In the genomic region with DNA sequence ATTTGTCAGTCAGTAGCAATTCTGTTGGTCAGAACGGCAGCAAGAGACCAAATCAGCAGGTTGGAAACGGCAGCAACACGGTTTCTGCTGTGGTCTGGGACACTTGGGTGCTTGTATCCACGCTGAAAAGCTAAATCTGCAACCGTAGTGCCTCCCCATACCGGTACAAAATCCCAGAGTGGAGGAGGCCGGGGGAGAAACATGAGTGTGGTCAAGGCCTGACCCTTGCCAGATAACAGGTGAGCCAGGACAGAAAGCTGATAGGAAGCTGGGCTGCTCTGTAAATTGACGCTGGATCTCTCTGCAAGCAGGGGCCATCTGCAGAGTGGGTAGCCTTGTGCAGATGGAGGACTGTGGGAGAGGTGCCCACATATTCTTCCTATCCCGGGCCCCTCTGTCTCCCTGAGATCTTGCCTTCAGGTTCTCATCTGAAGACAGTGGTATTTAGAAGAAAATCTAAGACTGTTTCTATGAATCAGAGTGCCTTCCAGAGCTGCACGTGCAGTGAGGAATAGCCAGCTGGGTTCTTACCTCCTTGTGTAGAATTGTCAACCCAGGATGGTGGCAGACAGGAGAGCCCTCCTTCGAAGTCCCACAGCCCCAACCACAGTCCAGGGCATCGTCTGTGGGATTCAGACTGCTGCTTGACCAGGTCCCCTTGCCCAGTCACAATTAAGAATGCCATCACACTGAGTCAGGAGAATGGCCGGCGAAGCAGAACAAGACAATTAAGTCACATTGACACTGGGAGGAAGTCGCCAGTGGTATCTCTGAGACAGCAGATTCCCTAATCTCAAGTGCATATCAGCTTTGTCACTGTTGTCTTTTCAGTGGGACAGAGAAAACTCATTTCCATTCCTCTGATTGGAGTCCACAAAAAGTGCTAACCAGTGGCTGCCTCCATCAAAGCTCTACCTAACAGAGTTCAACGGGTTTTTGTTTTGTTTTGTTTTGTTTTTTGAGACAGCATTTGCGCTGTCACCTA, we compare ENCODE assay signal across 8 cellular contexts.
DNase-seq lines count a peak whose midpoint lies in the region; ATAC-seq, FAIRE-seq and TF ChIP-seq lines count a peak whose summit lies in the region.

No MANE protein-coding gene starts in this region.

- peak; percentile 88 for TF ChIP-seq EP300 in K562 (IDR thresholded peaks at IDR 0.05; ENCODE audit: low read length)

- no peaks in the 10 kb centered on the region for H3K79me2 ChIP-seq in K562 (ENCODE audit: control insufficient read depth, insufficient read depth, low read length)

- H3K9ac ChIP-seq in HUES48 (ENCODE audit: low read depth, low read length) (no peak overlapping the region), K562 (ENCODE audit: insufficient read depth in 1 of 2, low read depth in 2 of 2, low read length in 2 of 2) (peak overlapping the region in 1 of 2 experiments; percentile 54; a peak in 1 of 4 replicates), rectal smooth muscle tissue (ENCODE audit: low read length) (no peak overlapping the region)

- H3K9me1 ChIP-seq in K562 (ENCODE audit: control insufficient read depth, insufficient read depth, low read length), result no peaks in the 10 kb centered on the region

- in situ Hi-C loops in K562 (cut with MboI), result no loop called here

- H3K27ac ChIP-seq in HUES48 (ENCODE audit: low read depth, low read length) (peak overlapping the region; percentile 39), K562 (ENCODE audit: extremely low read depth, low read depth, low read length) (peak overlapping the region; percentile 27; the same call in 2 of the 3 replicates), rectal smooth muscle tissue (ENCODE audit: low read depth, low read length) (no peak overlapping the region)

- H3K27me3 ChIP-seq in HUES48 (ENCODE audit: control insufficient read depth, insufficient read depth, low read length) (no peaks in the 10 kb centered on the region), K562 (ENCODE audit: control insufficient read depth in 2 of 2, insufficient read depth in 2 of 2, low read length in 2 of 2) (peaks cover 0 to 9% of the 10 kb centered on the region in 2 experiments; a peak in 1 of 5 replicates), rectal smooth muscle tissue (ENCODE audit: control insufficient read depth, insufficient read depth, low read length) (no peaks in the 10 kb centered on the region)

- intact Hi-C loops in K562 (cut with micrococcal nuclease), result no loop called here

- H3K4me1 ChIP-seq in HUES48 (ENCODE audit: control insufficient read depth, insufficient read depth, low read length), result no peaks in the 10 kb centered on the region
- peaks cover 7 to 18% of the 10 kb centered on the region in 2 experiments; a peak in 3 of 5 replicates for H3K4me1 ChIP-seq in K562 (replicated peaks in 1 of 2; ENCODE audit: control insufficient read depth in 2 of 2, insufficient read depth in 2 of 2, low read length in 2 of 2)
- no peaks in the 10 kb centered on the region for H3K4me1 ChIP-seq in rectal smooth muscle tissue (ENCODE audit: control insufficient read depth, insufficient read depth, low read length)

- 1% methylated on average over 17 of the region's 17 CpGs for WGBS in K562 (ENCODE audit: insufficient coverage, low coverage, missing lambda C conversion rate)

- peak overlapping the region; percentile 58 for H3K4me2 ChIP-seq in K562 (ENCODE audit: insufficient read depth, low read length)

- TF ChIP-seq POLR2A in K562 (conservative IDR thresholded peaks at IDR 0.05), result no peak

- CTCF ChIA-PET in K562 (lab: Yijun Ruan, JAX; ENCODE audit: low intra/inter-chr PET ratio), result no interaction called here

- H3K9me3 ChIP-seq in HUES48 (ENCODE audit: control insufficient read depth, insufficient read depth, low read length) (no peaks in the 10 kb centered on the region; the same call in 1 of the 2 replicates), K562 (replicated peaks; ENCODE audit: control insufficient read depth, insufficient read depth, low read depth, low read length) (no peaks in the 10 kb centered on the region)

- no peak for TF ChIP-seq RAD21 in K562 (CRISPR knock-in tag; conservative IDR thresholded peaks at IDR 0.05 in 1 of 2, IDR thresholded peaks at IDR 0.05 in 1 of 2)

- ATAC-seq in GM18511 (IDR thresholded peaks at IDR 0.05; ENCODE audit: unreplicated experiment) (peak; percentile 63), K562 (peak; percentile 90), HG02588 (IDR thresholded peaks at IDR 0.05; ENCODE audit: unreplicated experiment) (no peak), HG03469 (IDR thresholded peaks at IDR 0.05; ENCODE audit: unreplicated experiment) (no peak)

- FAIRE-seq in K562 (lab: Jason Lieb, UNC), result peak; percentile 78

- H4K20me1 ChIP-seq in K562 (replicated peaks; ENCODE audit: control insufficient read depth, insufficient read depth, low read length), result no peaks in the 10 kb centered on the region

- H3K36me3 ChIP-seq in HUES48 (ENCODE audit: control insufficient read depth, insufficient read depth, low read length) (no peaks in the 10 kb centered on the region), K562 (ENCODE audit: control insufficient read depth, insufficient read depth, low read length) (no peaks in the 10 kb centered on the region), rectal smooth muscle tissue (ENCODE audit: control insufficient read depth, insufficient read depth, low read length) (no peaks in the 10 kb centered on the region)

- TF ChIP-seq CTCF in K562 (IDR thresholded peaks at IDR 0.05 in 2 of 3, conservative IDR thresholded peaks at IDR 0.05 in 1 of 3; ENCODE audit: insufficient read depth in 2 of 3, low read depth in 1 of 3, low read length in 3 of 3), result no peak

- POLR2A ChIA-PET in K562 (lab: Yijun Ruan, JAX), result interaction anchor here (0.5 to 1.7 kb wide), 5 partner anchors 9 to 377 kb away, joined by 3 to 10 read pairs (median 3); no protein-coding TSS in a partner anchor

- H2AFZ ChIP-seq in K562 (ENCODE audit: low read depth, low read length), result peak overlapping the region; percentile 52

- BruUV-seq in K562 (replicated peaks; lab: Mats Ljungman, UMichigan), result TSS peak; percentile 57

- H3K4me3 ChIP-seq in HUES48 (ENCODE audit: low read depth, low read length) (no peak overlapping the region), K562 (no peak overlapping the region), rectal smooth muscle tissue (ENCODE audit: low read length) (peak overlapping the region; percentile 16)

- DNase-seq in K562 (ENCODE audit: extremely low read depth in 1 of 4, low spot score in 3 of 4), result peak in 2 of 4 experiments; percentile 64
- DNase-seq in NCI-H2196 treated with DMSO at 0.1 percent for 48 hours (lab: John Stamatoyannopoulos, UW; ENCODE audit: unreplicated experiment), result no peak
- DNase-seq in DMS114 treated with DMSO at 0.1 percent for 48 hours (lab: John Stamatoyannopoulos, UW; ENCODE audit: unreplicated experiment), result no peak

TF ChIP-seq in K562, 482 proteins besides CTCF, POLR2A, EP300 and RAD21 (continues in another document):
- peak; percentile 64 for TF ChIP-seq CTBP1 (IDR thresholded peaks at IDR 0.05; ENCODE audit: borderline replicate concordance)
- TF ChIP-seq NFE2 (IDR thresholded peaks at IDR 0.05; ENCODE audit: low read depth), result peak; percentile 99
- TF ChIP-seq MEIS2 (IDR thresholded peaks at IDR 0.05; ENCODE audit: partially characterized antibody), result peak; percentile 34
- peak; percentile 90 for TF ChIP-seq ARID1B (IDR thresholded peaks at IDR 0.05)
- no peak for TF ChIP-seq FOXA1 (IDR thresholded peaks at IDR 0.05; ENCODE audit: borderline replicate concordance)
- TF ChIP-seq SMARCA4 (IDR thresholded peaks at IDR 0.05), result peak; percentile 91
- TF ChIP-seq, protein P1, sequence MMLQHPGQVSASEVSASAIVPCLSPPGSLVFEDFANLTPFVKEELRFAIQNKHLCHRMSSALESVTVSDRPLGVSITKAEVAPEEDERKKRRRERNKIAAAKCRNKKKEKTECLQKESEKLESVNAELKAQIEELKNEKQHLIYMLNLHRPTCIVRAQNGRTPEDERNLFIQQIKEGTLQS (IDR thresholded peaks at IDR 0.05), result peak; percentile 17; the same call in 1 of the 2 replicates
- TF ChIP-seq, protein P1 (CRISPR knock-in tag; conservative IDR thresholded peaks at IDR 0.05), result no peak; the same call in 1 of the 2 replicates
- TF ChIP-seq SIRT6 (IDR thresholded peaks at IDR 0.05; ENCODE audit: low read depth, low read length), result no peak
- TF ChIP-seq SPI1 (IDR thresholded peaks at IDR 0.05; ENCODE audit: borderline replicate concordance, low read depth, low read length), result peak; percentile 91
- TF ChIP-seq ZNF140 (CRISPR knock-in tag; IDR thresholded peaks at IDR 0.05), result no peak
- TF ChIP-seq, protein P2, sequence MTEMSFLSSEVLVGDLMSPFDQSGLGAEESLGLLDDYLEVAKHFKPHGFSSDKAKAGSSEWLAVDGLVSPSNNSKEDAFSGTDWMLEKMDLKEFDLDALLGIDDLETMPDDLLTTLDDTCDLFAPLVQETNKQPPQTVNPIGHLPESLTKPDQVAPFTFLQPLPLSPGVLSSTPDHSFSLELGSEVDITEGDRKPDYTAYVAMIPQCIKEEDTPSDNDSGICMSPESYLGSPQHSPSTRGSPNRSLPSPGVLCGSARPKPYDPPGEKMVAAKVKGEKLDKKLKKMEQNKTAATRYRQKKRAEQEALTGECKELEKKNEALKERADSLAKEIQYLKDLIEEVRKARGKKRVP (CRISPR knock-in tag; IDR thresholded peaks at IDR 0.05), result 0 out of 2 replicates have a peak, but pooled peaks have one; percentile 4
- 0 out of 2 replicates have a peak, but pooled peaks have one; percentile 37 for TF ChIP-seq MYC (IDR thresholded peaks at IDR 0.05; ENCODE audit: low read depth, low read length)
- TF ChIP-seq MYC (CRISPR knock-in tag; IDR thresholded peaks at IDR 0.05; ENCODE audit: borderline replicate concordance, low read depth), result no peak
- peak; percentile 68 for TF ChIP-seq CBFA2T3 (IDR thresholded peaks at IDR 0.05)
- TF ChIP-seq SMARCC2 (IDR thresholded peaks at IDR 0.05; ENCODE audit: low read depth), result peak; percentile 85; the same call in 1 of the 2 replicates
- peak; percentile 60; the same call in 1 of the 2 replicates for TF ChIP-seq NCOR1 (IDR thresholded peaks at IDR 0.05)
- TF ChIP-seq NR2C2 (CRISPR knock-in tag; IDR thresholded peaks at IDR 0.05), result no peak
- TF ChIP-seq NR2C2 (tag; IDR thresholded peaks at IDR 0.05), result peak; percentile 56; the same call in 1 of the 2 replicates
- peak; percentile 63 for TF ChIP-seq NEUROD1 (IDR thresholded peaks at IDR 0.05; ENCODE audit: borderline replicate concordance, low read depth, low read length, partially characterized antibody)
- 0 out of 4 replicates have a peak, but pooled peaks have one; percentile 13 to 22 for TF ChIP-seq KDM1A (IDR thresholded peaks at IDR 0.05)
- peak; percentile 42 for TF ChIP-seq TCF3 (CRISPR knock-in tag; IDR thresholded peaks at IDR 0.05)
- TF ChIP-seq MAFK (IDR thresholded peaks at IDR 0.05; ENCODE audit: low read length), result peak; percentile 90
- TF ChIP-seq TRIM24 (IDR thresholded peaks at IDR 0.05), result peak; percentile 36 to 56; a peak in 3 of 4 replicates

Comparison
In these comparisons a context has a peak if more than half of its experiments do, and no peak if none do; other contexts are left out.
1. ATAC-seq: peak in GM18511 (single experiment) and K562 (single experiment); none in HG02588 (single experiment) and HG03469 (single experiment).